8 cellular contexts compared by ENCODE assay signal in genomic region chr10:108785011-108785410, GRCh38.
"Had no signal": no experiment of that assay in that cellular context is flagged by ENCODE, and none has a peak within 500 bp of the region (broad histone marks: within the 10 kb centered on the region; RNA-seq: fewer than 3 reads in every experiment).

No MANE protein-coding gene starts in this region.

- FAIRE-seq: G401.6, GM12878, GM12891, GM12892, GM18507, GM19239 had no signal

- ATAC-seq: GM12878 had no signal

- H3K4me3 ChIP-seq: GM12878 had no signal

- DNase-seq: GDM1, GF-D8 had no signal
